ENCODE assay signal across 8 cellular contexts in genomic region chr19:35828694-35829301, GRCh38. TPM values are rescaled to one million over a fixed set of nuclear protein-coding genes. Genes with fewer than 3 reads are reported as not detected.
DNase-seq lines count a peak whose midpoint lies in the region; ATAC-seq and TF ChIP-seq lines count a peak whose summit lies in the region.

No MANE protein-coding gene starts in this region.

- WGBS in gastroesophageal sphincter (ENCODE audit: low coverage in 1 of 2), 2 donors, result 3 to 9% methylated on average over 9 to 12 of the region's 12 CpGs
- 8% methylated on average over 12 of the region's 12 CpGs for WGBS in prostate gland

- peaks cover 68% of the 10 kb centered on the region for H3K27me3 ChIP-seq in MM.1S (replicated peaks; ENCODE audit: insufficient read depth, low read length)
- H3K27me3 ChIP-seq in gastroesophageal sphincter, result peaks cover 74% of the 10 kb centered on the region
- no peaks in the 10 kb centered on the region for H3K27me3 ChIP-seq in prostate gland (replicated peaks; ENCODE audit: insufficient read depth)

- no peaks in the 10 kb centered on the region for H3K9me3 ChIP-seq in MM.1S (replicated peaks; ENCODE audit: insufficient read depth, low read length)
- H3K9me3 ChIP-seq in gastroesophageal sphincter, result no peaks in the 10 kb centered on the region
- no peaks in the 10 kb centered on the region for H3K9me3 ChIP-seq in prostate gland

- no peaks in the 10 kb centered on the region for H3K79me2 ChIP-seq in MM.1S (ENCODE audit: low read length)

- TF ChIP-seq CTCF in MM.1S (IDR thresholded peaks at IDR 0.05; ENCODE audit: low read length) (no peak), gastroesophageal sphincter (IDR thresholded peaks at IDR 0.05) (no peak), prostate gland (IDR thresholded peaks at IDR 0.05) (no peak)

- peak; percentile 53 for DNase-seq in CD1c-positive myeloid dendritic cell (ENCODE audit: extremely low spot score)
- DNase-seq in MM.1S, result peak; percentile 44
- DNase-seq in activated T-cell treated with anti-CD3 and anti-CD28 coated beads, Interleukin-2, amount 50 U/mL, for 1 hour, result peak; percentile 50
- peak; percentile 37 for DNase-seq in prostate gland (ENCODE audit: low spot score)
- DNase-seq in NCI-H1436 (lab: John Stamatoyannopoulos, UW), result no peak
- no peak for DNase-seq in GM19238 (ENCODE audit: insufficient read length, low spot score)

- H3K4me1 ChIP-seq in MM.1S (ENCODE audit: low read length) (no peaks in the 10 kb centered on the region), gastroesophageal sphincter (no peaks in the 10 kb centered on the region), prostate gland (replicated peaks) (no peaks in the 10 kb centered on the region)

- no peaks in the 10 kb centered on the region for H3F3A ChIP-seq in MM.1S (ENCODE audit: insufficient read depth, low read length)

- no peaks in the 10 kb centered on the region for H4K20me1 ChIP-seq in MM.1S (ENCODE audit: insufficient read depth, low read length)

- no peaks in the 10 kb centered on the region for H3K9me2 ChIP-seq in MM.1S (replicated peaks; ENCODE audit: insufficient read depth, low read length)

- peak; percentile 36 for ATAC-seq in gastroesophageal sphincter
- ATAC-seq in GM18867 (IDR thresholded peaks at IDR 0.05; ENCODE audit: unreplicated experiment), result no peak

- no peak for TF ChIP-seq POLR2A in gastroesophageal sphincter (IDR thresholded peaks at IDR 0.05)
- no peak for TF ChIP-seq POLR2A in prostate gland (IDR thresholded peaks at IDR 0.05)

- no peak overlapping the region for H3K4me2 ChIP-seq in MM.1S (ENCODE audit: low read depth, low read length)

- intact Hi-C loops in prostate gland (cut with DNase I), result no loop called here

- H3K27ac ChIP-seq in MM.1S (ENCODE audit: low read length) (no peak overlapping the region), gastroesophageal sphincter (no peak overlapping the region), prostate gland (no peak overlapping the region)

- H3K4me3 ChIP-seq in MM.1S (ENCODE audit: low read length) (no peak overlapping the region), gastroesophageal sphincter (no peak overlapping the region), prostate gland (no peak overlapping the region)

- no peak overlapping the region for H2AFZ ChIP-seq in MM.1S (ENCODE audit: low read length)

- H3K9ac ChIP-seq in MM.1S (ENCODE audit: low read length), result no peak overlapping the region

- TF ChIP-seq EP300 in gastroesophageal sphincter (IDR thresholded peaks at IDR 0.05), result no peak

- H3K36me3 ChIP-seq in MM.1S (replicated peaks; ENCODE audit: insufficient read depth, low read length), result no peaks in the 10 kb centered on the region
- no peaks in the 10 kb centered on the region for H3K36me3 ChIP-seq in gastroesophageal sphincter
- H3K36me3 ChIP-seq in prostate gland, result no peaks in the 10 kb centered on the region

RNA-seq across cellular contexts. Expression of gene PRODH2, which starts 16.2 kb away (rescaled TPM):
- not detected for total RNA-seq in gastroesophageal sphincter
- not detected for total RNA-seq in prostate gland

RNA-seq across cellular contexts. Expression of gene NPHS1, which starts 23.5 kb away (rescaled TPM):
- total RNA-seq in gastroesophageal sphincter, result not detected
- under 1 TPM in 1 of 2 donors, not detected in 1; 0.23 TPM for total RNA-seq in prostate gland

RNA-seq across cellular contexts. Expression of gene KIRREL2, which starts 27.9 kb away (rescaled TPM):
- total RNA-seq in gastroesophageal sphincter (not detected), prostate gland (1 to 10 TPM in 1 of 2 donors, not detected in 1; 1.2 TPM)

RNA-seq across cellular contexts. Expression of gene APLP1, which starts 39.6 kb away (rescaled TPM):
- total RNA-seq in gastroesophageal sphincter, result 10 to 100 TPM in 1 of 4 donors, 1 to 10 TPM in 3; 4.7 to 10.0 (median 8.8) TPM
- total RNA-seq in prostate gland, result 10 to 100 TPM in 1 of 2 donors, 1 to 10 TPM in 1; 3.6 to 38.0 TPM

RNA-seq across cellular contexts. Expression of gene ARHGAP33, which starts 53.4 kb away (rescaled TPM):
- 10 to 100 TPM in 1 of 4 donors, 1 to 10 TPM in 3; 3.1 to 22.6 (median 5.5) TPM for total RNA-seq in gastroesophageal sphincter
- 10 to 100 TPM; 13.2 to 38.1 TPM for total RNA-seq in prostate gland

Comparison
In these comparisons a context has a peak if more than half of its experiments do, and no peak if none do; other contexts are left out.
1. DNase-seq: peak in CD1c-positive myeloid dendritic cell (single experiment), MM.1S (single experiment), activated T-cell treated with anti-CD3 and anti-CD28 coated beads, Interleukin-2, amount 50 U/mL, for 1 hour (single experiment) and prostate gland (single experiment); none in NCI-H1436 (single experiment) and GM19238 (single experiment).